8 cellular contexts compared by ENCODE assay signal in the genomic region with DNA sequence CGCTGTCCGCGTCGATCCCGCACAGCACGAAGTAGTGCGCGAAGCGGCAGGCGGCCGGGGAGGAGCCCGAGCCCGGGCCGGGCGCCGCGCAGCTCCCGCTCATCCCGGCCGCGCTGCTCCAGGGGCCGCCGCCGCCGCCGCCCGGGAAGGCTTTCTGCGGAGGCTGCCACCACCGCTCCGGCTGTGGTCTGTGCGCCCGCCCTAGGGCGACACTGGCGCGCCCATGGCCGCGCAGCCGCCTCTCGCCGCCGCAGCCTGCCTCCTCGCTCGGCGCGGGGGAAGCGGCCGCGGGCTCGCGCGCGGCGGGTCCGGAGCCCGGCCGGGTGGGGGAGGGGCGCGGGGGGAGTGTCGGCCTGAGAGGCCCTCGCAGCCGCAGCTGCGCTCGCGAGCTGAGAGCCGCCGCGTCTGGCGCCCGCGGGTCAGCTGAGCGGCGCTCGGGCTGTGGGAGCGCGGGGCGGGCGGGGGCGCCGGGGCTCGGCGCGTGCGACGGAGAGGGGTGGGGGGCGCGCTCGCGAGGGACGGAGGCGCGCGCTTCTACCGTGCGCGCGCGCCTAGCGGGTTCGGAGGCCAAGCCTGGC. TPM values are rescaled to one million over a fixed set of nuclear protein-coding genes. Genes with fewer than 3 reads are reported as not detected.
DNase-seq lines count a peak whose midpoint lies in the region; ATAC-seq and TF ChIP-seq lines count a peak whose summit lies in the region.

A gene (minus strand): TSS at position 407 of the 578 bp plus-strand sequence. CDS start 304 bp downstream, at position 103.

- H2BK15ac ChIP-seq in mesenchymal stem cell (ENCODE audit: low read depth, poor library complexity, severe bottlenecking): peak within 1 kb of the TSS; percentile 95

- H3K9me3 ChIP-seq in mesenchymal stem cell (ENCODE audit: control insufficient read depth, low read length): no peaks in the 10 kb centered on the region
- no peaks in the 10 kb centered on the region for H3K9me3 ChIP-seq in stomach

- H3K27me3 ChIP-seq in mesenchymal stem cell (ENCODE audit: control insufficient read depth in 1 of 2, insufficient read depth in 1 of 2, low read length in 2 of 2) (no peaks in the 10 kb centered on the region), stomach (peaks cover 0 to 12% (median 0%) of the 10 kb centered on the region in 3 donors)

- peak within 1 kb of the TSS; percentile 88 to 91 for H3K4ac ChIP-seq in mesenchymal stem cell (ENCODE audit: low read depth in 1 of 2, low read length in 2 of 2)

- peak within 1 kb of the TSS; percentile 99 for H2AFZ ChIP-seq in mesenchymal stem cell (ENCODE audit: low read depth, low read length)

- DNase-seq in activated naive CD4-positive, alpha-beta T cell treated with Interleukin-2 at 50 U/mL for 16 hours: peak; percentile 3
- DNase-seq in activated naive CD4-positive, alpha-beta T cell (lab: John Stamatoyannopoulos, UW): no peak
- peak; percentile 64 for DNase-seq in NCI-H1092 treated with DMSO at 0.1 percent for 48 hours (lab: John Stamatoyannopoulos, UW)
- peak; percentile 82 for DNase-seq in activated B cell treated with CpG ODN at 0.5 μM for 24 hours
- peak; percentile 69 for DNase-seq in epidermal melanocyte (ENCODE audit: insufficient read length, low spot score)
- peak; percentile 75 for DNase-seq in mesenchymal stem cell
- DNase-seq in stomach: peak; percentile 73

- POLR2A ChIA-PET in activated B cell treated with CpG ODN at 0.5 μM for 24 hours (lab: Charles Lee): interaction anchor here (0.6 to 3.8 kb wide), 29 partner anchors 11 to 681 kb away, joined by 3 to 116 read pairs (median 5); a partner anchor contains a TSS

- H3K4me1 ChIP-seq in mesenchymal stem cell (ENCODE audit: control insufficient read depth, insufficient read depth, low read depth, low read length) (peaks cover 4% of the 10 kb centered on the region), stomach (peaks cover 0 to 33% (median 21%) of the 10 kb centered on the region in 4 donors)

- no peak for TF ChIP-seq EP300 in stomach (IDR thresholded peaks at IDR 0.05)

- CTCF ChIA-PET in activated B cell treated with CpG ODN at 0.5 μM for 24 hours (lab: Charles Lee): interaction anchor here (0.7 to 2.0 kb wide), 4 partner anchors 12 to 186 kb away, joined by 3 to 6 read pairs (median 4); no protein-coding TSS in a partner anchor

- no peak within 1 kb of the TSS for H2AK5ac ChIP-seq in mesenchymal stem cell (ENCODE audit: low read length, severe bottlenecking)

- peaks cover 24% of the 10 kb centered on the region for H3K36me3 Mint-ChIP-seq in activated B cell treated with CpG ODN at 0.5 μM for 24 hours (ENCODE audit: low read depth)

- no peaks in the 10 kb centered on the region for H3K27me3 Mint-ChIP-seq in activated B cell treated with CpG ODN at 0.5 μM for 24 hours

- H2BK5ac ChIP-seq in mesenchymal stem cell (ENCODE audit: low read depth, low read length, poor library complexity, severe bottlenecking): peak within 1 kb of the TSS; percentile 96

- H3K9ac ChIP-seq in mesenchymal stem cell (ENCODE audit: low read length): peak within 1 kb of the TSS; percentile 94

- H3K27ac ChIP-seq in mesenchymal stem cell (ENCODE audit: low read length, poor library complexity, severe bottlenecking) (peak within 1 kb of the TSS; percentile 77), stomach (peak within 1 kb of the TSS; percentile 95 to 99 (median 96))

- peak within 1 kb of the TSS; percentile 96 to 100 for H3K18ac ChIP-seq in mesenchymal stem cell (ENCODE audit: low read depth in 1 of 2, low read length in 2 of 2)

- peak within 1 kb of the TSS; percentile 92 to 99 for H3K4me3 ChIP-seq in mesenchymal stem cell (ENCODE audit: insufficient read depth in 1 of 2, low read depth in 1 of 2, low read length in 2 of 2)
- peak within 1 kb of the TSS; percentile 84 to 97 (median 93) for H3K4me3 ChIP-seq in stomach

- no peaks in the 10 kb centered on the region for H3K79me1 ChIP-seq in mesenchymal stem cell (replicated peaks; ENCODE audit: low read length, poor library complexity, severe bottlenecking)

- peak within 1 kb of the TSS; percentile 94 for H2BK12ac ChIP-seq in mesenchymal stem cell (ENCODE audit: low read length in 2 of 2)

- peak within 1 kb of the TSS; percentile 95 for H3K4me2 ChIP-seq in mesenchymal stem cell (ENCODE audit: low read length, poor library complexity, severe bottlenecking)

- peak; percentile 45 for ATAC-seq in HG02610 (IDR thresholded peaks at IDR 0.05; ENCODE audit: unreplicated experiment)
- peak; percentile 49 for ATAC-seq in activated B cell treated with CpG ODN at 0.5 μM for 24 hours (ENCODE audit: low read depth)

- H3K14ac ChIP-seq in mesenchymal stem cell (ENCODE audit: low read length in 2 of 2): peak within 1 kb of the TSS in 1 of 2 experiments; percentile 100

- H3K4me1 Mint-ChIP-seq in activated B cell treated with CpG ODN at 0.5 μM for 24 hours: peaks cover 56% of the 10 kb centered on the region

- intact Hi-C loops in activated B cell treated with CpG ODN at 0.5 μM for 24 hours (cut with micrococcal nuclease): loop anchor here (1.0 to 10.0 kb wide), 5 partner anchors 8 to 265 kb away; a partner anchor contains a TSS
- intact Hi-C loops in stomach (cut with DNase I; ENCODE audit: low total_unique reads): no loop called here

- peak within 1 kb of the TSS; percentile 96 for H3K4me3 Mint-ChIP-seq in activated B cell treated with CpG ODN at 0.5 μM for 24 hours

- WGBS in mesenchymal stem cell: 0% methylated on average over 39 of the region's 99 CpGs
- 0 to 2% (median 0%) methylated on average over 18 to 99 of the region's 99 CpGs for WGBS in stomach, 5 donors

- TF ChIP-seq POLR2A in stomach (IDR thresholded peaks at IDR 0.05): no peak

- H3K36me3 ChIP-seq in mesenchymal stem cell (ENCODE audit: control insufficient read depth in 1 of 2, insufficient read depth in 2 of 2, low read depth in 1 of 2, low read length in 2 of 2) (peaks cover 0 to 4% of the 10 kb centered on the region in 2 experiments), stomach (no peaks in the 10 kb centered on the region)

- TF ChIP-seq CTCF in activated B cell treated with CpG ODN at 0.5 μM for 24 hours (IDR thresholded peaks at IDR 0.05): no peak
- TF ChIP-seq CTCF in stomach (IDR thresholded peaks at IDR 0.05): no peak

- H4K8ac ChIP-seq in mesenchymal stem cell (ENCODE audit: low read length): peak within 1 kb of the TSS; percentile 83

- H3K23ac ChIP-seq in mesenchymal stem cell (ENCODE audit: low read length in 2 of 2): peak within 1 kb of the TSS; percentile 4 to 97

- peak within 1 kb of the TSS; percentile 91 for H2BK120ac ChIP-seq in mesenchymal stem cell (ENCODE audit: low read depth, low read length)

- peak within 1 kb of the TSS; percentile 97 for H4K91ac ChIP-seq in mesenchymal stem cell (ENCODE audit: low read length)

- H3K9me3 Mint-ChIP-seq in activated B cell treated with CpG ODN at 0.5 μM for 24 hours: peaks cover 4% of the 10 kb centered on the region

- H3K27ac Mint-ChIP-seq in activated B cell treated with CpG ODN at 0.5 μM for 24 hours: peak within 1 kb of the TSS; percentile 97

RNA-seq across cellular contexts. Expression of the gene that starts here (rescaled TPM):
- total RNA-seq in activated B cell treated with CpG ODN at 0.5 μM for 24 hours: 56.9 and 64.1 TPM in 2 replicates
- polyA plus RNA-seq in mesenchymal stem cell (2013, experiment 1 of 2): 9.2 TPM
- 9.0 TPM for polyA plus RNA-seq in mesenchymal stem cell (2013, experiment 2 of 2)
- 10 to 100 TPM in 3 of 5 donors, 1 to 10 TPM in 2; 5.8 to 25.2 (median 13.2) TPM for total RNA-seq in stomach
- 1 to 10 TPM; 1.1 to 2.0 (median 1.2) TPM for polyA plus RNA-seq in stomach

Comparison
In these comparisons a context has a peak if more than half of its experiments do, and no peak if none do; other contexts are left out.
1. DNase-seq: peak in activated naive CD4-positive, alpha-beta T cell treated with Interleukin-2 at 50 U/mL for 16 hours (single experiment), NCI-H1092 treated with DMSO at 0.1 percent for 48 hours (single experiment), activated B cell treated with CpG ODN at 0.5 μM for 24 hours (single experiment), epidermal melanocyte (single experiment), mesenchymal stem cell (single experiment) and stomach (single experiment); none in activated naive CD4-positive, alpha-beta T cell (0 of 4).